ENCODE assay signal across 23 cellular contexts in genomic region chr7:159141660-159142059, GRCh38. TPM values are rescaled to one million over a fixed set of nuclear protein-coding genes. Genes with fewer than 3 reads are reported as not detected.
A peak's percentile ranks its signal among the peaks of the same experiment; 100 is the strongest.
DNase-seq lines count a peak whose midpoint lies in the region; ATAC-seq, FAIRE-seq and TF ChIP-seq lines count a peak whose summit lies in the region.
"Had no signal": no experiment of that assay in that cellular context is flagged by ENCODE, and none has a peak within 500 bp of the region (broad histone marks: within the 10 kb centered on the region; RNA-seq: fewer than 3 reads in every experiment).

No MANE protein-coding gene starts in this region.

- no peak for TF ChIP-seq EP300 in K562 (IDR thresholded peaks at IDR 0.05; ENCODE audit: low read length)

- peak; percentile 42; the same call in 1 of the 3 replicates for ATAC-seq in K562
- ATAC-seq in aorta (ENCODE audit: low FRiP score) = no peak
- ATAC-seq: activated CD8-positive, alpha-beta T cell treated with anti-CD3 and anti-CD28 coated beads, Interleukin-2, amount 10 ng/mL, durations not matched to agents 7 days and 5 days; activated T-helper 17 cell treated with anti-CD3 and anti-CD28 coated beads, Interleukin-2, amount 50 U/mL, for 72 hours; GM12878; HepG2; natural killer cell had no signal

- H3K4me3 ChIP-seq in K562 (no peak overlapping the region), iPS-18a (ENCODE audit: low read length) (peak overlapping the region; percentile 70), skeletal muscle tissue (ENCODE audit: low read length in 3 of 3) (no peak overlapping the region), aorta (ENCODE audit: low read length in 2 of 2) (no peak overlapping the region)
- H3K4me3 ChIP-seq: esophagus squamous epithelium, GM12878, MG63, prostate gland, suprapubic skin had no signal

- peaks cover 38 to 66% of the 10 kb centered on the region in 2 experiments for H3K27me3 ChIP-seq in K562 (ENCODE audit: control insufficient read depth in 2 of 2, insufficient read depth in 2 of 2, low read length in 2 of 2)
- peaks cover 44% of the 10 kb centered on the region for H3K27me3 ChIP-seq in iPS-18a (ENCODE audit: control insufficient read depth, insufficient read depth, low read length)
- H3K27me3 ChIP-seq in skeletal muscle tissue (ENCODE audit: control insufficient read depth in 3 of 3, insufficient read depth in 3 of 3, low read length in 3 of 3) = peaks cover 7 to 13% (median 8%) of the 10 kb centered on the region in 3 donors
- no peaks in the 10 kb centered on the region for H3K27me3 ChIP-seq in aorta (ENCODE audit: control insufficient read depth in 1 of 2, insufficient read depth in 2 of 2, low read length in 1 of 2)

- peaks cover 0 to 6% of the 10 kb centered on the region in 2 experiments; a peak in 1 of 5 replicates for H3K4me1 ChIP-seq in K562 (replicated peaks in 1 of 2; ENCODE audit: control insufficient read depth in 2 of 2, insufficient read depth in 2 of 2, low read length in 2 of 2)
- H3K4me1 ChIP-seq in iPS-18a (ENCODE audit: control insufficient read depth, low read depth, low read length) = peaks cover 41% of the 10 kb centered on the region
- H3K4me1 ChIP-seq in skeletal muscle tissue (ENCODE audit: control insufficient read depth in 3 of 3, insufficient read depth in 3 of 3, low read length in 3 of 3) = peaks cover 4 to 20% (median 18%) of the 10 kb centered on the region in 3 donors
- no peaks in the 10 kb centered on the region for H3K4me1 ChIP-seq in aorta (ENCODE audit: control insufficient read depth in 1 of 2, insufficient read depth in 2 of 2, low read length in 2 of 2)
- H3K4me1 ChIP-seq: prostate gland had no signal

- H3K4me2 ChIP-seq in K562 (ENCODE audit: insufficient read depth, low read length) = no peak overlapping the region

- no peak overlapping the region for H2AFZ ChIP-seq in K562 (ENCODE audit: low read depth, low read length)

- H3K9me3 ChIP-seq in KOPT-K1 (ENCODE audit: insufficient read depth, low read length, poor library complexity, severe bottlenecking) (peaks cover 4% of the 10 kb centered on the region), K562 (replicated peaks; ENCODE audit: control insufficient read depth, insufficient read depth, low read depth, low read length) (peaks cover 9% of the 10 kb centered on the region), iPS-18a (ENCODE audit: control insufficient read depth, low read depth, low read length) (no peaks in the 10 kb centered on the region), skeletal muscle tissue (ENCODE audit: control insufficient read depth in 3 of 3, low read length in 3 of 3) (no peaks in the 10 kb centered on the region), aorta (ENCODE audit: control insufficient read depth, low read length) (no peaks in the 10 kb centered on the region)
- H3K9me3 ChIP-seq: esophagus squamous epithelium, MG63, prostate gland, suprapubic skin had no signal

- no peaks in the 10 kb centered on the region for H3K36me3 Mint-ChIP-seq in HFFc6 (ENCODE audit: low read depth)
- H3K36me3 Mint-ChIP-seq: natural killer cell had no signal

- H3K9me3 Mint-ChIP-seq in HFFc6 = peaks cover 25% of the 10 kb centered on the region
- H3K9me3 Mint-ChIP-seq: activated T-helper 17 cell treated with anti-CD3 and anti-CD28 coated beads, Interleukin-2, amount 50 U/mL, for 72 hours; natural killer cell had no signal

- H3K27me3 Mint-ChIP-seq in HFFc6 (ENCODE audit: insufficient read depth) = peaks cover 2% of the 10 kb centered on the region

- H3K4me1 Mint-ChIP-seq in HFFc6 (ENCODE audit: low read depth) = no peaks in the 10 kb centered on the region
- H3K4me1 Mint-ChIP-seq: activated T-helper 17 cell treated with anti-CD3 and anti-CD28 coated beads, Interleukin-2, amount 50 U/mL, for 72 hours had no signal

- no peak for FAIRE-seq in K562 (lab: Jason Lieb, UNC)
- FAIRE-seq: G401.6, GM12878, HepG2, islet of Langerhans had no signal

- no peak overlapping the region for H3K4me3 Mint-ChIP-seq in HFFc6
- H3K4me3 Mint-ChIP-seq: activated CD8-positive, alpha-beta T cell treated with anti-CD3 and anti-CD28 coated beads, Interleukin-2, amount 10 ng/mL, durations not matched to agents 7 days and 5 days; activated T-helper 17 cell treated with anti-CD3 and anti-CD28 coated beads, Interleukin-2, amount 50 U/mL, for 72 hours; natural killer cell had no signal

- BruUV-seq in K562 (replicated peaks; lab: Mats Ljungman, UMichigan) = no TSS peak

- no peak for DNase-seq in K562 (ENCODE audit: extremely low read depth in 1 of 4, low spot score in 3 of 4)
- DNase-seq in NCI-H524 (lab: John Stamatoyannopoulos, UW) = no peak
- no peak for DNase-seq in aorta
- no peak for DNase-seq in HFFc6
- DNase-seq: activated CD8-positive, alpha-beta T cell treated with anti-CD3 and anti-CD28 coated beads, Interleukin-2, amount 10 ng/mL, durations not matched to agents 7 days and 5 days; Calu3; central memory CD4-positive, alpha-beta T cell; effector CD8-positive, alpha-beta T cell; esophagus squamous epithelium; mesenchymal stem cell; MG63; natural killer cell; NCI-H510A treated with DMSO at 0.1 percent for 48 hours had no signal

- no peaks in the 10 kb centered on the region for H3K9me1 ChIP-seq in K562 (ENCODE audit: control insufficient read depth, insufficient read depth, low read length)

- no peak overlapping the region for H3K9ac ChIP-seq in K562 (ENCODE audit: insufficient read depth in 1 of 2, low read depth in 2 of 2, low read length in 2 of 2)
- H3K9ac ChIP-seq in iPS-18a (ENCODE audit: low read length) = no peak overlapping the region
- H3K9ac ChIP-seq in skeletal muscle tissue (ENCODE audit: low read depth in 1 of 3, low read length in 3 of 3) = peak overlapping the region in 2 of 3 donors; percentile 16 to 25

- in situ Hi-C loops in K562 (cut with MboI) = no loop called here

- H3K36me3 ChIP-seq in KOPT-K1 (ENCODE audit: insufficient read depth, low read length) (peaks cover 58% of the 10 kb centered on the region), K562 (ENCODE audit: control insufficient read depth, insufficient read depth, low read length) (no peaks in the 10 kb centered on the region), iPS-18a (ENCODE audit: control insufficient read depth, low read depth, low read length) (no peaks in the 10 kb centered on the region), skeletal muscle tissue (ENCODE audit: control insufficient read depth in 3 of 3, insufficient read depth in 3 of 3, low read length in 3 of 3) (peaks cover 0 to 2% (median 0%) of the 10 kb centered on the region in 3 donors), aorta (ENCODE audit: control insufficient read depth in 1 of 2, insufficient read depth in 2 of 2, low read length in 1 of 2) (peaks cover 0 to 1% of the 10 kb centered on the region in 2 donors)
- H3K36me3 ChIP-seq: esophagus squamous epithelium, MG63, prostate gland, suprapubic skin had no signal

- intact Hi-C loops in K562 (cut with micrococcal nuclease) (no loop called here), aorta (cut with DNase I) (loop anchor here (5.0 kb wide), 1 partner anchor 44 kb away; no protein-coding TSS in a partner anchor)

- no peak for TF ChIP-seq POLR2A in K562 (conservative IDR thresholded peaks at IDR 0.05)

- 2% methylated on average over 6 of the region's 6 CpGs for WGBS in K562 (ENCODE audit: insufficient coverage, low coverage, missing lambda C conversion rate)
- WGBS in aorta, 2 donors = 64 to 80% methylated on average over 6 of the region's 6 CpGs

- no peak overlapping the region for H3K27ac Mint-ChIP-seq in HFFc6
- H3K27ac Mint-ChIP-seq: activated CD8-positive, alpha-beta T cell treated with anti-CD3 and anti-CD28 coated beads, Interleukin-2, amount 10 ng/mL, durations not matched to agents 7 days and 5 days; activated T-helper 17 cell treated with anti-CD3 and anti-CD28 coated beads, Interleukin-2, amount 50 U/mL, for 72 hours; natural killer cell had no signal

- no peak for TF ChIP-seq RAD21 in K562 (CRISPR knock-in tag; conservative IDR thresholded peaks at IDR 0.05 in 1 of 2, IDR thresholded peaks at IDR 0.05 in 1 of 2)

- H4K20me1 ChIP-seq in K562 (replicated peaks; ENCODE audit: control insufficient read depth, insufficient read depth, low read length) = no peaks in the 10 kb centered on the region

- TF ChIP-seq CTCF in K562 (IDR thresholded peaks at IDR 0.05 in 2 of 3, conservative IDR thresholded peaks at IDR 0.05 in 1 of 3; ENCODE audit: insufficient read depth in 2 of 3, low read depth in 1 of 3, low read length in 3 of 3) (no peak), HFFc6 (IDR thresholded peaks at IDR 0.05) (no peak)

- H3K79me2 ChIP-seq in K562 (ENCODE audit: control insufficient read depth, insufficient read depth, low read length) = no peaks in the 10 kb centered on the region

- H3K27ac ChIP-seq in KOPT-K1 (ENCODE audit: low read depth, low read length, poor library complexity, severe bottlenecking) = peak overlapping the region; percentile 93
- no peak overlapping the region for H3K27ac ChIP-seq in K562 (ENCODE audit: extremely low read depth, low read depth, low read length)
- no peak overlapping the region for H3K27ac ChIP-seq in iPS-18a (ENCODE audit: low read length)
- peak overlapping the region; percentile 57 for H3K27ac ChIP-seq in skeletal muscle tissue (ENCODE audit: low read depth, low read length)
- no peak overlapping the region for H3K27ac ChIP-seq in aorta (ENCODE audit: low read depth in 1 of 2, low read length in 2 of 2)
- H3K27ac ChIP-seq: esophagus squamous epithelium, prostate gland, suprapubic skin had no signal

- POLR2A ChIA-PET in K562 (lab: Yijun Ruan, JAX) = interaction anchor here (1.4 kb wide), 1 partner anchor 10 kb away, joined by 4 read pairs; no protein-coding TSS in a partner anchor

- CTCF ChIA-PET in K562 (lab: Yijun Ruan, JAX; ENCODE audit: low intra/inter-chr PET ratio) = no interaction called here

RNA-seq across cellular contexts. Expression of gene VIPR2, which starts 3.0 kb away (rescaled TPM):
- total RNA-seq in K562 (2011; cell fraction: chromatin; rRNA removed; ENCODE audit: low replicate concordance) = not detected in 2 replicates
- 0.17 TPM in 1 of 2 replicates, not detected in the other for total RNA-seq in K562 (2011; cell fraction: nucleolus; rRNA removed)
- not detected in 2 replicates for total RNA-seq in K562 (2011; cell fraction: nucleoplasm; rRNA removed)
- total RNA-seq in K562 (2014; rRNA removed) (not detected in 2 replicates), K562 (2014; rRNA removed; fragmentation: Illumina TruSeq; extraction: Trizol) (not detected in 2 replicates), K562 (2015; rRNA removed; fragmentation: Illumina TruSeq; extraction: Trizol) (not detected in 2 replicates), K562 (2021) (0.04 TPM in 1 of 2 replicates, not detected in the other), skeletal muscle tissue (6.3 TPM), aorta (10 to 100 TPM; 10.4 to 12.6 TPM)
- polyA plus RNA-seq in K562 (2011; rRNA removed) (not detected in 2 replicates), K562 (2014; fragmentation: Illumina TruSeq; extraction: Trizol) (not detected in 2 replicates), K562 (2014; fragmentation: Nextera tagmentation; extraction: Ambion mirVana) (not detected), K562 (2014; rRNA removed) (not detected in 2 replicates), aorta (10 to 100 TPM in 1 of 2 donors, 1 to 10 TPM in 1; 3.3 to 14.1 TPM)
- not detected in 2 replicates for polyA plus RNA-seq in K562 (2011; cell fraction: cytosol; rRNA removed)
- not detected in 2 replicates for polyA plus RNA-seq in K562 (2011; cell fraction: nucleus; rRNA removed)
- polyA plus RNA-seq in K562 (2012) = 0.31 and 0.54 TPM in 2 replicates
- not detected in 2 replicates for polyA minus RNA-seq in K562 (2011; rRNA and poly(A)+ RNA removed)
- 0.57 TPM in 1 of 2 replicates, not detected in the other for polyA minus RNA-seq in K562 (2011; cell fraction: cytosol; rRNA and poly(A)+ RNA removed)
- polyA minus RNA-seq in K562 (2011; cell fraction: nucleus; rRNA and poly(A)+ RNA removed) = 0.11 TPM in 1 of 2 replicates, not detected in the other
- not detected for total RNA-seq in HFFc6 (2021; fragmentation: NEBNext Ultra II Directional; extraction: Animal tissue kit (Norgen Biotek cat#: 25700))
- total RNA-seq: activated CD8-positive, alpha-beta T cell treated with anti-CD3 and anti-CD28 coated beads, Interleukin-2, amount 10 ng/mL, durations not matched to agents 7 days and 5 days; Calu3; GM12878; HepG2 had no signal
- polyA plus RNA-seq: GM12878, HepG2 had no signal

Comparison
In these comparisons a context has a peak if more than half of its experiments do, and no peak if none do; other contexts are left out.
1. H3K27ac ChIP-seq: peak in KOPT-K1 (single experiment) and skeletal muscle tissue (single experiment); none in K562 (single experiment), iPS-18a (single experiment) and aorta (0 of 2).
2. H3K9ac ChIP-seq: peak in skeletal muscle tissue (2 of 3); none in K562 (0 of 2) and iPS-18a (single experiment).